ENCODE assay signal across 1 cellular context in genomic region chr7:42209085-42209484, GRCh38. TPM values are rescaled to one million over a fixed set of nuclear protein-coding genes. Genes with fewer than 3 reads are reported as not detected.
"Had no signal": no experiment of that assay in that cellular context is flagged by ENCODE, and none has a peak within 500 bp of the region (broad histone marks: within the 10 kb centered on the region; RNA-seq: fewer than 3 reads in every experiment).

No MANE protein-coding gene starts in this region.

RNA-seq across cellular contexts. Expression of gene GLI3, which starts 27.9 kb away (rescaled TPM):
- total RNA-seq: naive thymus-derived CD8-positive, alpha-beta T cell had no signal
- polyA plus RNA-seq: naive thymus-derived CD8-positive, alpha-beta T cell had no signal
